Comparison of ENCODE assay signal across 32 cellular contexts in genomic region chr13:98317573-98318171, GRCh38.
"Had no signal": no experiment of that assay in that cellular context is flagged by ENCODE, and none has a peak within 500 bp of the region (broad histone marks: within the 10 kb centered on the region; RNA-seq: fewer than 3 reads in every experiment).

No MANE protein-coding gene starts in this region.

- H3K9me3 Mint-ChIP-seq: activated B cell treated with CpG ODN at 0.5 μM for 24 hours; activated CD4-positive, alpha-beta memory T cell treated with anti-CD3 and anti-CD28 coated beads for 36 hours; activated CD4-positive, alpha-beta T cell treated with anti-CD3 and anti-CD28 coated beads, Interleukin-2, amount 10 ng/mL, durations not matched to agents 24 days and 14 days; activated naive CD4-positive, alpha-beta T cell treated with anti-CD3 and anti-CD28 coated beads for 36 hours; activated naive CD4-positive, alpha-beta T cell treated with anti-CD3 and anti-CD28 coated beads, Interleukin-2, amount 50 U/mL, for 24 hours; activated naive CD8-positive, alpha-beta T cell treated with anti-CD3 and anti-CD28 coated beads for 36 hours; activated naive CD8-positive, alpha-beta T cell treated with anti-CD3 and anti-CD28 coated beads, Interleukin-2, amount 50 U/mL, for 24 hours; activated T-helper 1 cell treated with anti-CD3 and anti-CD28 coated beads, Interleukin-12 subunit alpha, Interleukin-12 subunit beta, Interleukin-2, Interleukin-4 antibody, amounts not matched to agents 30 ng/mL and 10 ng/mL and 1 ng/mL, durations not matched to agents 14 hours and 24 hours and 36 hours; activated T-helper 2 cell treated with anti-CD3 and anti-CD28 coated beads, Interferon-gamma antibody, Interleukin-2, Interleukin-4, amounts not matched to agents 10 μg/mL and 5 μg/mL and 100 μg/mL, durations not matched to agents 14 hours and 24 hours and 36 hours; T-helper 2 cell treated with Interferon-gamma antibody and Interleukin-4, amounts not matched to agents 5 μg/mL and 100 μg/mL, for 36 hours had no signal

- DNase-seq: activated B cell treated with CpG ODN at 0.5 μM for 24 hours; activated CD4-positive, alpha-beta memory T cell treated with anti-CD3 and anti-CD28 coated beads for 36 hours; activated CD4-positive, alpha-beta T cell treated with anti-CD3 and anti-CD28 coated beads for 36 hours; activated CD4-positive, alpha-beta T cell treated with anti-CD3 and anti-CD28 coated beads, Interleukin-2, amount 10 ng/mL, durations not matched to agents 24 days and 14 days; activated CD4-positive, CD25-positive, alpha-beta regulatory T cell treated with anti-CD3 and anti-CD28 coated beads, Interleukin-2, amount 50 U/mL, for 72 hours; activated CD8-positive, alpha-beta memory T cell treated with anti-CD3 and anti-CD28 coated beads, Interleukin-2, amount 10 ng/mL, durations not matched to agents 7 days and 5 days; activated CD8-positive, alpha-beta memory T cell treated with anti-CD3 and anti-CD28 coated beads, Interleukin-2, amount 50 U/mL, for 4 hours; activated CD8-positive, alpha-beta T cell treated with anti-CD3 and anti-CD28 coated beads, Interleukin-2, amount 10 ng/mL, durations not matched to agents 7 days and 5 days; activated effector memory CD4-positive, alpha-beta T cell treated with anti-CD3 and anti-CD28 coated beads, Interleukin-2, amount 50 U/mL, for 16 hours; activated naive CD4-positive, alpha-beta T cell treated with anti-CD3 and anti-CD28 coated beads for 36 hours; activated naive CD8-positive, alpha-beta T cell treated with anti-CD3 and anti-CD28 coated beads for 36 hours; activated naive CD8-positive, alpha-beta T cell treated with anti-CD3 and anti-CD28 coated beads, Interleukin-2, amount 50 U/mL, for 24 hours; activated T-cell treated with anti-CD3 and anti-CD28 coated beads, Interleukin-2, amount 50 U/mL, for 1 hour; activated T-cell treated with anti-CD3 and anti-CD28 coated beads, Interleukin-2, amount 50 U/mL, for 48 hours; amygdala; aorta; body of pancreas; central memory CD4-positive, alpha-beta T cell; cerebellar nuclear complex; colonic mucosa; effector CD8-positive, alpha-beta T cell; esophagus squamous epithelium; foreskin melanocyte; T-helper 1 cell; T-helper 17 cell; T1000; WERI-Rb-1 had no signal

- H3K27me3 Mint-ChIP-seq: activated B cell treated with CpG ODN at 0.5 μM for 24 hours; activated CD4-positive, alpha-beta T cell treated with anti-CD3 and anti-CD28 coated beads, Interleukin-2, amount 10 ng/mL, durations not matched to agents 24 days and 14 days; activated naive CD4-positive, alpha-beta T cell treated with anti-CD3 and anti-CD28 coated beads, Interleukin-2, amount 50 U/mL, for 24 hours; activated naive CD8-positive, alpha-beta T cell treated with anti-CD3 and anti-CD28 coated beads for 36 hours had no signal

- ATAC-seq: activated CD4-positive, alpha-beta T cell treated with anti-CD3 and anti-CD28 coated beads for 36 hours; activated CD8-positive, alpha-beta memory T cell treated with anti-CD3 and anti-CD28 coated beads, Interleukin-2, amount 10 ng/mL, durations not matched to agents 7 days and 5 days; activated CD8-positive, alpha-beta T cell treated with anti-CD3 and anti-CD28 coated beads, Interleukin-2, amount 10 ng/mL, durations not matched to agents 7 days and 5 days; activated naive CD8-positive, alpha-beta T cell treated with anti-CD3 and anti-CD28 coated beads, Interleukin-2, amount 50 U/mL, for 24 hours; body of pancreas; gastroesophageal sphincter; T-helper 17 cell had no signal

- H3K4me3 Mint-ChIP-seq: activated B cell treated with CpG ODN at 0.5 μM for 24 hours; activated CD4-positive, alpha-beta memory T cell treated with anti-CD3 and anti-CD28 coated beads for 36 hours; activated CD4-positive, alpha-beta T cell treated with anti-CD3 and anti-CD28 coated beads for 36 hours; activated CD4-positive, alpha-beta T cell treated with anti-CD3 and anti-CD28 coated beads, Interleukin-2, amount 10 ng/mL, durations not matched to agents 24 days and 14 days; activated CD8-positive, alpha-beta memory T cell treated with anti-CD3 and anti-CD28 coated beads, Interleukin-2, amount 10 ng/mL, durations not matched to agents 7 days and 5 days; activated CD8-positive, alpha-beta T cell treated with anti-CD3 and anti-CD28 coated beads, Interleukin-2, amount 10 ng/mL, durations not matched to agents 7 days and 5 days; activated naive CD4-positive, alpha-beta T cell treated with anti-CD3 and anti-CD28 coated beads for 36 hours; activated naive CD4-positive, alpha-beta T cell treated with anti-CD3 and anti-CD28 coated beads, Interleukin-2, amount 50 U/mL, for 24 hours; activated naive CD8-positive, alpha-beta T cell treated with anti-CD3 and anti-CD28 coated beads for 36 hours; activated naive CD8-positive, alpha-beta T cell treated with anti-CD3 and anti-CD28 coated beads, Interleukin-2, amount 50 U/mL, for 24 hours; activated T-helper 1 cell treated with anti-CD3 and anti-CD28 coated beads, Interleukin-12 subunit alpha, Interleukin-12 subunit beta, Interleukin-2, Interleukin-4 antibody, amounts not matched to agents 30 ng/mL and 10 ng/mL and 1 ng/mL, durations not matched to agents 14 hours and 24 hours and 36 hours; T-helper 17 cell; T-helper 2 cell treated with Interferon-gamma antibody and Interleukin-4, amounts not matched to agents 5 μg/mL and 100 μg/mL, for 36 hours had no signal

- H3K27ac Mint-ChIP-seq: activated B cell treated with CpG ODN at 0.5 μM for 24 hours; activated CD4-positive, alpha-beta memory T cell treated with anti-CD3 and anti-CD28 coated beads for 36 hours; activated CD4-positive, alpha-beta T cell treated with anti-CD3 and anti-CD28 coated beads for 36 hours; activated CD4-positive, alpha-beta T cell treated with anti-CD3 and anti-CD28 coated beads, Interleukin-2, amount 10 ng/mL, durations not matched to agents 24 days and 14 days; activated CD8-positive, alpha-beta memory T cell treated with anti-CD3 and anti-CD28 coated beads, Interleukin-2, amount 10 ng/mL, durations not matched to agents 7 days and 5 days; activated CD8-positive, alpha-beta T cell treated with anti-CD3 and anti-CD28 coated beads, Interleukin-2, amount 10 ng/mL, durations not matched to agents 7 days and 5 days; activated naive CD4-positive, alpha-beta T cell treated with anti-CD3 and anti-CD28 coated beads for 36 hours; activated naive CD4-positive, alpha-beta T cell treated with anti-CD3 and anti-CD28 coated beads, Interleukin-2, amount 50 U/mL, for 24 hours; activated naive CD8-positive, alpha-beta T cell treated with anti-CD3 and anti-CD28 coated beads for 36 hours; activated naive CD8-positive, alpha-beta T cell treated with anti-CD3 and anti-CD28 coated beads, Interleukin-2, amount 50 U/mL, for 24 hours; activated T-helper 1 cell treated with anti-CD3 and anti-CD28 coated beads, Interleukin-12 subunit alpha, Interleukin-12 subunit beta, Interleukin-2, Interleukin-4 antibody, amounts not matched to agents 30 ng/mL and 10 ng/mL and 1 ng/mL, durations not matched to agents 14 hours and 24 hours and 36 hours; activated T-helper 2 cell treated with anti-CD3 and anti-CD28 coated beads, Interferon-gamma antibody, Interleukin-2, Interleukin-4, amounts not matched to agents 10 μg/mL and 5 μg/mL and 100 μg/mL, durations not matched to agents 14 hours and 24 hours and 36 hours; T-helper 17 cell; T-helper 2 cell treated with Interferon-gamma antibody and Interleukin-4, amounts not matched to agents 5 μg/mL and 100 μg/mL, for 36 hours had no signal

- H3K4me1 Mint-ChIP-seq: activated B cell treated with CpG ODN at 0.5 μM for 24 hours; activated CD4-positive, alpha-beta T cell treated with anti-CD3 and anti-CD28 coated beads for 36 hours; activated CD4-positive, alpha-beta T cell treated with anti-CD3 and anti-CD28 coated beads, Interleukin-2, amount 10 ng/mL, durations not matched to agents 24 days and 14 days; activated CD8-positive, alpha-beta memory T cell treated with anti-CD3 and anti-CD28 coated beads, Interleukin-2, amount 10 ng/mL, durations not matched to agents 7 days and 5 days; activated naive CD4-positive, alpha-beta T cell treated with anti-CD3 and anti-CD28 coated beads, Interleukin-2, amount 50 U/mL, for 24 hours; activated naive CD8-positive, alpha-beta T cell treated with anti-CD3 and anti-CD28 coated beads for 36 hours; activated naive CD8-positive, alpha-beta T cell treated with anti-CD3 and anti-CD28 coated beads, Interleukin-2, amount 50 U/mL, for 24 hours; T-helper 17 cell had no signal

- H3K36me3 Mint-ChIP-seq: activated CD4-positive, alpha-beta memory T cell treated with anti-CD3 and anti-CD28 coated beads for 36 hours; activated CD8-positive, alpha-beta memory T cell treated with anti-CD3 and anti-CD28 coated beads, Interleukin-2, amount 10 ng/mL, durations not matched to agents 7 days and 5 days; activated naive CD4-positive, alpha-beta T cell treated with anti-CD3 and anti-CD28 coated beads, Interleukin-2, amount 50 U/mL, for 24 hours; activated naive CD8-positive, alpha-beta T cell treated with anti-CD3 and anti-CD28 coated beads for 36 hours had no signal
